ENCODE assay signal across 9 cellular contexts in the genomic region with DNA sequence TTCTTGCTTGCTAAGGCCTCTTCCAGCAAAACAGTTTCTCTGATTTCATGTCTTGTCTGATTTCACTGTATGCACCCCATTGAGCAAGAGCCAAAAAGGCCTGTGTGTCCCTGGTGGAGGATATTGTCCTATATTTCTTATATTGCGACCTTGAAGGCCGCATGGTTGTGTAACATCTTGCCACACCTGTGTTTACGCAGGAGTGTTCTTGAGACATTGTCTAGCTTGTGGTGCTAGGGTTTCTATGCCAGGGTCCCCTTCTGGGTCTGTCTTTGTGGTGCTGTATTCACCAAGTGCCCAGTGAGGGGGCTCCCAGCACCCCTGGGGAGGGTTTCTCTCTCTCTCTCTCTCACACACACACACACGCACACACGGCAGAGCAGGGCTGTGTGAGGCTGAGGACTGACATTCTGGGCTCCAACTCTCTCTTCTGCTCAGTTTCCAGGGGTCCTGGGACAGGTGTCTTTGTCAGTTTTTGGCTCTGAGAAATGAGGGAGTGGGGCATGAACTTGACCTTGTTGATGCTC. TPM values are rescaled to one million over a fixed set of nuclear protein-coding genes. Genes with fewer than 3 reads are reported as not detected.
DNase-seq lines count a peak whose midpoint lies in the region; ATAC-seq, FAIRE-seq and TF ChIP-seq lines count a peak whose summit lies in the region.
"Not testable (repeated sequence)": the region's sequence is repeated elsewhere in the genome, so short reads cannot be mapped to it uniquely, and the experiment has no call there.
"Had no signal": no experiment of that assay in that cellular context is flagged by ENCODE, and none has a peak within 500 bp of the region (broad histone marks: within the 10 kb centered on the region; RNA-seq: fewer than 3 reads in every experiment).

No MANE protein-coding gene starts in this region.

- not testable (repeated sequence) for H3K9me3 Mint-ChIP-seq in osteocyte (ENCODE audit: unreplicated experiment)

- not testable (repeated sequence) for H3K4me3 Mint-ChIP-seq in osteocyte (ENCODE audit: unreplicated experiment)

- not testable (repeated sequence) for H3K27me3 ChIP-seq in IMR-90 (ENCODE audit: control insufficient read depth, insufficient read depth, low read length); bronchial epithelial cell (ENCODE audit: control insufficient read depth, insufficient read depth, low read length); lower lobe of right lung (ENCODE audit: low read depth); small intestine (ENCODE audit: control insufficient read depth in 2 of 2, insufficient read depth in 2 of 2, low read length in 2 of 2)

- H3K36me3 ChIP-seq in IMR-90 (ENCODE audit: control insufficient read depth, insufficient read depth, low read length); bronchial epithelial cell (ENCODE audit: control insufficient read depth, insufficient read depth, low read length); lower lobe of right lung; small intestine (ENCODE audit: control insufficient read depth in 2 of 2, insufficient read depth in 2 of 2, low read length in 2 of 2): not testable (repeated sequence)

- H3K56ac ChIP-seq in IMR-90 (ENCODE audit: extremely low read depth, insufficient read depth, low read length): not testable (repeated sequence)

- WGBS in IMR-90 (ENCODE audit: extremely low coverage in 2 of 2, insufficient read length in 1 of 2), 2 experiments: no CpG with 5 or more reads among the region's 5 CpGs
- 64 to 80% (median 74%) methylated on average over 5 of the region's 5 CpGs for WGBS in small intestine, 3 donors

- H4K5ac ChIP-seq in IMR-90 (ENCODE audit: low read depth, low read length): not testable (repeated sequence)

- CTCF ChIA-PET in IMR-90 (lab: Yijun Ruan, JAX): not testable (repeated sequence)

- H3K36me3 Mint-ChIP-seq in osteocyte (ENCODE audit: unreplicated experiment): not testable (repeated sequence)

- TF ChIP-seq CTCF in IMR-90 (conservative IDR thresholded peaks at IDR 0.05; ENCODE audit: low read depth, low read length); bronchial epithelial cell (IDR thresholded peaks at IDR 0.05; ENCODE audit: insufficient read depth, low read length, severe bottlenecking); epithelial cell of esophagus (IDR thresholded peaks at IDR 0.05; ENCODE audit: insufficient read depth, low read depth, low read length, missing control alignments); lower lobe of right lung (IDR thresholded peaks at IDR 0.05); osteocyte (IDR thresholded peaks at IDR 0.05): not testable (repeated sequence)

- not testable (repeated sequence) for H3K9me1 ChIP-seq in IMR-90 (ENCODE audit: insufficient read depth, low read length)

- not testable (repeated sequence) for H2AFZ ChIP-seq in IMR-90 (replicated peaks; ENCODE audit: low read length, poor library complexity)

- not testable (repeated sequence) for DNase-seq in IMR-90; bronchial epithelial cell (ENCODE audit: low read depth); osteocyte (ENCODE audit: extremely low spot score, unreplicated experiment)
- DNase-seq in RPMI8226 (peak; percentile 61), epithelial cell of esophagus (ENCODE audit: low read depth) (peak; percentile 15), lower lobe of right lung (peak; percentile 14), small intestine (peak; percentile 4)

- peak; percentile 99 for FAIRE-seq in bronchial epithelial cell (lab: Jason Lieb, UNC)
- not testable (repeated sequence) for FAIRE-seq in small intestine (lab: Jason Lieb, UNC)

- H3K4ac ChIP-seq in IMR-90 (ENCODE audit: low read depth, low read length): not testable (repeated sequence)

- not testable (repeated sequence) for H2BK20ac ChIP-seq in IMR-90 (ENCODE audit: low read depth, low read length)

- H4K91ac ChIP-seq in IMR-90 (ENCODE audit: insufficient read depth, low read depth, low read length): not testable (repeated sequence)

- not testable (repeated sequence) for H2AK5ac ChIP-seq in IMR-90 (ENCODE audit: low read depth, low read length)

- not testable (repeated sequence) for H4K20me1 ChIP-seq in IMR-90 (ENCODE audit: insufficient read depth, low read length)

- H2BK15ac ChIP-seq in IMR-90 (ENCODE audit: low read depth, low read length): not testable (repeated sequence)

- not testable (repeated sequence) for H3K4me2 ChIP-seq in IMR-90 (ENCODE audit: low read depth, low read length)

- not testable (repeated sequence) for H3K27ac ChIP-seq in IMR-90 (ENCODE audit: insufficient read depth, low read length); lower lobe of right lung; small intestine (ENCODE audit: low read depth in 1 of 2, low read length in 1 of 2)

- H3K4me1 Mint-ChIP-seq in osteocyte (ENCODE audit: unreplicated experiment): peaks cover 17% of the 10 kb centered on the region

- H3K79me1 ChIP-seq in IMR-90 (ENCODE audit: low read depth in 1 of 2, low read length in 2 of 2): not testable (repeated sequence)

- POLR2A ChIA-PET in IMR-90 (lab: Charles Lee; ENCODE audit: unreplicated experiment): not testable (repeated sequence)

- not testable (repeated sequence) for H2AK9ac ChIP-seq in IMR-90 (replicated peaks; ENCODE audit: low read depth, low read length, poor library complexity)

- H3K14ac ChIP-seq in IMR-90 (replicated peaks; ENCODE audit: low read depth, low read length): not testable (repeated sequence)

- intact Hi-C loops in IMR-90 (cut with micrococcal nuclease); lower lobe of right lung (cut with DNase I): not testable (repeated sequence)

- in situ Hi-C loops in IMR-90 (cut with MboI; ENCODE audit: low sequenced_read_pairs): not testable (repeated sequence)

- H3K18ac ChIP-seq in IMR-90 (ENCODE audit: low read depth, low read length): not testable (repeated sequence)

- not testable (repeated sequence) for H3K4me3 ChIP-seq in IMR-90 (ENCODE audit: insufficient read depth, low read depth, low read length); bronchial epithelial cell (ENCODE audit: low read depth, low read length); epithelial cell of esophagus (ENCODE audit: low read length); lower lobe of right lung; small intestine (ENCODE audit: low read depth in 1 of 2, low read length in 2 of 2)

- not testable (repeated sequence) for H4K8ac ChIP-seq in IMR-90 (ENCODE audit: low read depth in 2 of 2, low read length in 2 of 2)

- TF ChIP-seq RAD21 in IMR-90 (IDR thresholded peaks at IDR 0.05; ENCODE audit: low read length): not testable (repeated sequence)

- H3K27me3 Mint-ChIP-seq in osteocyte (ENCODE audit: unreplicated experiment): not testable (repeated sequence)

- H3K23ac ChIP-seq in IMR-90 (ENCODE audit: low read depth, low read length): not testable (repeated sequence)

- TF ChIP-seq POLR2A in IMR-90 (IDR thresholded peaks at IDR 0.05; ENCODE audit: low read depth, low read length): not testable (repeated sequence)

- dilution Hi-C loops in IMR-90 (cut with HindIII; ENCODE audit: low sequenced_read_pairs, unreplicated experiment): not testable (repeated sequence)

- BruUV-seq in IMR-90 (replicated peaks; lab: Mats Ljungman, UMichigan): not testable (repeated sequence)

- H3K9ac ChIP-seq in IMR-90 (ENCODE audit: low read depth, low read length): not testable (repeated sequence)

- H3K4me1 ChIP-seq in IMR-90 (ENCODE audit: control insufficient read depth, insufficient read depth, low read length); lower lobe of right lung; small intestine (ENCODE audit: control insufficient read depth in 2 of 2, insufficient read depth in 1 of 2, low read depth in 1 of 2, low read length in 1 of 2): not testable (repeated sequence)

- peak overlapping the region; percentile 38 for H3K27ac Mint-ChIP-seq in osteocyte (ENCODE audit: unreplicated experiment)

- H2BK120ac ChIP-seq in IMR-90 (ENCODE audit: low read depth, low read length): not testable (repeated sequence)

- ATAC-seq in IMR-90 (ENCODE audit: low read depth); lower lobe of right lung: not testable (repeated sequence)

- H2BK5ac ChIP-seq in IMR-90 (ENCODE audit: low read depth, low read length, poor library complexity, severe bottlenecking): not testable (repeated sequence)

- not testable (repeated sequence) for H3K9me3 ChIP-seq in IMR-90 (ENCODE audit: control insufficient read depth, insufficient read depth, low read length); lower lobe of right lung; small intestine (ENCODE audit: control insufficient read depth, low read depth)

TF ChIP-seq in IMR-90, 13 proteins besides CTCF, POLR2A, EP300 and RAD21:
- 0 out of 2 replicates have a peak, but pooled peaks have one; percentile 11 for TF ChIP-seq CEBPB (IDR thresholded peaks at IDR 0.05; ENCODE audit: low read depth, low read length)

RNA-seq across cellular contexts. Expression of gene KCNJ12, which starts 35.6 kb away (rescaled TPM):
- under 0.01 and 0.28 TPM in 2 replicates for total RNA-seq in IMR-90 (2012; rRNA removed)
- 0.10 and 0.13 TPM in 2 replicates for polyA plus RNA-seq in IMR-90 (2012; rRNA removed)
- 0.14 and 0.32 TPM in 2 replicates for polyA plus RNA-seq in IMR-90 (2012; cell fraction: cytosol; rRNA removed)
- polyA plus RNA-seq in IMR-90 (2012; cell fraction: nucleus; rRNA removed; ENCODE audit: low replicate concordance): 0.13 and 0.17 TPM in 2 replicates
- under 0.01 and 0.13 TPM in 2 replicates for total RNA-seq in bronchial epithelial cell
- total RNA-seq in lower lobe of right lung: 1.9 TPM
- total RNA-seq in osteocyte: 2.3 and 2.4 TPM in 2 replicates
- polyA plus RNA-seq in small intestine: 1 to 10 TPM in 1 of 3 donors, not detected in 2; 2.0 TPM
- total RNA-seq: CD8-positive, alpha-beta memory T cell had no signal
- polyA plus RNA-seq: CD4-positive, CD25-positive, alpha-beta regulatory T cell; CD8-positive, alpha-beta memory T cell had no signal
